ENCODE assay signal across 1 cellular context in the genomic region with DNA sequence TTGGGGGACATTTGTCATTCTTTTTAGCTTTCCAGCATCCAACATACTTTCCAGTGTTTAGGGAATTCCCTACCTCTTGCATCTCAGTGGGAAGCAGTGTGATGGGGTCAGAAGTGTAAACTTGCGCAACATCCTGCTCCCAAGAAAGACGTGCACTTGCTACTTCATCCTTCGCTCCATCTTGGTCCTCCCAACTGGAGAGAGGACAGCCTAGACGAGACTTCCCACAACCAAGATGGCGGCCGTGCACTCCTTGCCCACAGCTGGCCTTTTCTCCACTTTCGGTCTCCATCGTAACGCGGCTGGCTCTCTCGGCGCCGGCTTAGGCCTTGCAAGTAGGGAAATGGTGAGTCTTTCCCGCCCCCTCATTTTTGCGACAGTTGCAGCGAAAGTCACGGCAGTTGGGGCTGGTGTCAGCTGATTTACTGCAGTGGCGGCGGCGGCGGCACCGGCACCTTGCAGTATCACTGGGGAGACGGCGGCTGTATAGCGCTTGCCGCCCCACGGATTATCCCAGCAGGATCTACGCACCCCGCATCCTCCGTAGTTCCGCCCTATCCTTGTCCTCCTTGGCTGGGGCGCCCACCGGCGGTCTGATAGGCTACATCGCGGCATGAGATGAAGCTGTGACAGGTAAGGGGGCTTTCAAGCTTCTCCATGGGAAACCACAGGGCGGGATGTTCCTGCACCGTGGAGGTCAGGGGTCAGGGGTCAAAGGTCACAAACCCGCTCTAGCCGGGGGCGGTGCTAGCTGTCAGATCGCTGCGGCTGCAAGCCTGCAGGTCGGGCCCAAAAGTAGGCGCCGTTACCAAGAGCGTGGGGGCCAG.
A peak's percentile ranks its signal among the peaks of the same experiment; 100 is the strongest.
TF ChIP-seq lines count a peak whose summit lies in the region.

A gene (plus strand): TSS at position 416 of the 827 bp plus-strand sequence. CDS start 21,157 bp downstream, outside the sequence.

TF ChIP-seq in HepG2, 621 proteins besides CTCF, POLR2A, EP300 and RAD21 (continued from another document and continues in another):
- TF ChIP-seq, protein P1, sequence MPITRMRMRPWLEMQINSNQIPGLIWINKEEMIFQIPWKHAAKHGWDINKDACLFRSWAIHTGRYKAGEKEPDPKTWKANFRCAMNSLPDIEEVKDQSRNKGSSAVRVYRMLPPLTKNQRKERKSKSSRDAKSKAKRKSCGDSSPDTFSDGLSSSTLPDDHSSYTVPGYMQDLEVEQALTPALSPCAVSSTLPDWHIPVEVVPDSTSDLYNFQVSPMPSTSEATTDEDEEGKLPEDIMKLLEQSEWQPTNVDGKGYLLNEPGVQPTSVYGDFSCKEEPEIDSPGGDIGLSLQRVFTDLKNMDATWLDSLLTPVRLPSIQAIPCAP (CRISPR knock-in tag; IDR thresholded peaks at IDR 0.05; ENCODE audit: low read depth) = peak; percentile 84; the same call in 1 of the 2 replicates
- TF ChIP-seq, protein P2, sequence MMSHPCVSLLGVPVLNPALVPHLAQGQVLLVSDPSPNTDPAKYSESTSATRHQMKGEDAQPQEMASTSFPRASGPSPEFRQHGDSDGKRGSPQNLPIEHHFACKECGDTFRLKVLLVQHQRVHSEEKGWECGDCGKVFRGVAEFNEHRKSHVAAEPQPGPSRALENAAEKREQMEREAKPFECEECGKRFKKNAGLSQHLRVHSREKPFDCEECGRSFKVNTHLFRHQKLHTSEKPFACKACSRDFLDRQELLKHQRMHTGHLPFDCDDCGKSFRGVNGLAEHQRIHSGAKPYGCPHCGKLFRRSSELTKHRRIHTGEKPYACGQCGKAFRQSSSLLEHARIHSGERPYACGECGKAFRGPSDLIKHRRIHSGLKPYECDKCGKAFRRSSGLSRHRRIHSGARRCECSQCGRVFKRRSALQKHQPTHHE (CRISPR knock-in tag; IDR thresholded peaks at IDR 0.05; ENCODE audit: borderline replicate concordance) = peak; percentile 51; the same call in 1 of the 2 replicates
- TF ChIP-seq ZNF468 (CRISPR knock-in tag; IDR thresholded peaks at IDR 0.05) = no peak
- TF ChIP-seq, protein P3, sequence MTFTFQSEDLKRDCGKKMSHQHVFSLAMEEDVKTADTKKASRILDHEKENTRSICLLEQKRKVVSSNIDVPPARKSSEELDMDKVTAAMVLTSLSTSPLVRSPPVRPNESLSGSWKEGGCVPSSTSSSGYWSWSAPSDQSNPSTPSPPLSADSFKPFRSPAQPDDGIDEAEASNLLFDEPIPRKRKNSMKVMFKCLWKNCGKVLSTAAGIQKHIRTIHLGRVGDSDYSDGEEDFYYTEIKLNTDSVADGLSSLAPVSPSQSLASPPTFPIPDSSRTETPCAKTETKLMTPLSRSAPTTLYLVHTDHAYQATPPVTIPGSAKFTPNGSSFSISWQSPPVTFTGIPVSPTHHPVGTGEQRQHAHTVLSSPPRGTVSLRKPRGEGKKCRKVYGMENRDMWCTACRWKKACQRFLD (CRISPR knock-in tag; IDR thresholded peaks at IDR 0.05; ENCODE audit: borderline replicate concordance) = no peak; the same call in 1 of the 2 replicates
- no peak for TF ChIP-seq ZNF260 (CRISPR knock-in tag; IDR thresholded peaks at IDR 0.05; ENCODE audit: borderline replicate concordance, low read depth)
- no peak for TF ChIP-seq ZNF432 (CRISPR knock-in tag; IDR thresholded peaks at IDR 0.05; ENCODE audit: borderline replicate concordance)
- TF ChIP-seq ATAD3A (CRISPR knock-in tag; IDR thresholded peaks at IDR 0.05) = no peak
- TF ChIP-seq, protein P4, sequence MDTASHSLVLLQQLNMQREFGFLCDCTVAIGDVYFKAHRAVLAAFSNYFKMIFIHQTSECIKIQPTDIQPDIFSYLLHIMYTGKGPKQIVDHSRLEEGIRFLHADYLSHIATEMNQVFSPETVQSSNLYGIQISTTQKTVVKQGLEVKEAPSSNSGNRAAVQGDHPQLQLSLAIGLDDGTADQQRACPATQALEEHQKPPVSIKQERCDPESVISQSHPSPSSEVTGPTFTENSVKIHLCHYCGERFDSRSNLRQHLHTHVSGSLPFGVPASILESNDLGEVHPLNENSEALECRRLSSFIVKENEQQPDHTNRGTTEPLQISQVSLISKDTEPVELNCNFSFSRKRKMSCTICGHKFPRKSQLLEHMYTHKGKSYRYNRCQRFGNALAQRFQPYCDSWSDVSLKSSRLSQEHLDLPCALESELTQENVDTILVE (CRISPR knock-in tag; IDR thresholded peaks at IDR 0.05) = peak; percentile 92
- no peak for TF ChIP-seq ZNF790 (CRISPR knock-in tag; IDR thresholded peaks at IDR 0.05; ENCODE audit: borderline replicate concordance)
- TF ChIP-seq ETV5 (CRISPR knock-in tag; IDR thresholded peaks at IDR 0.05; ENCODE audit: borderline replicate concordance) = no peak
- TF ChIP-seq PAWR (CRISPR knock-in tag; IDR thresholded peaks at IDR 0.05; ENCODE audit: borderline replicate concordance) = no peak
- TF ChIP-seq ZFP36 (IDR thresholded peaks at IDR 0.05; ENCODE audit: borderline replicate concordance, low read depth, low read length, partially characterized antibody) = no peak
- no peak for TF ChIP-seq SATB2 (CRISPR knock-in tag; IDR thresholded peaks at IDR 0.05)
- TF ChIP-seq, protein P5, sequence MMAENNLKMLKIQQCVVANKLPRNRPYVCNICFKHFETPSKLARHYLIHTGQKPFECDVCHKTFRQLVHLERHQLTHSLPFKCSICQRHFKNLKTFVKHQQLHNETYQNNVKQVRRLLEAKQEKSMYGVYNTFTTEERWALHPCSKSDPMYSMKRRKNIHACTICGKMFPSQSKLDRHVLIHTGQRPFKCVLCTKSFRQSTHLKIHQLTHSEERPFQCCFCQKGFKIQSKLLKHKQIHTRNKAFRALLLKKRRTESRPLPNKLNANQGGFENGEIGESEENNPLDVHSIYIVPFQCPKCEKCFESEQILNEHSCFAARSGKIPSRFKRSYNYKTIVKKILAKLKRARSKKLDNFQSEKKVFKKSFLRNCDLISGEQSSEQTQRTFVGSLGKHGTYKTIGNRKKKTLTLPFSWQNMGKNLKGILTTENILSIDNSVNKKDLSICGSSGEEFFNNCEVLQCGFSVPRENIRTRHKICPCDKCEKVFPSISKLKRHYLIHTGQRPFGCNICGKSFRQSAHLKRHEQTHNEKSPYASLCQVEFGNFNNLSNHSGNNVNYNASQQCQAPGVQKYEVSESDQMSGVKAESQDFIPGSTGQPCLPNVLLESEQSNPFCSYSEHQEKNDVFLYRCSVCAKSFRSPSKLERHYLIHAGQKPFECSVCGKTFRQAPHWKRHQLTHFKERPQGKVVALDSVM (CRISPR knock-in tag; IDR thresholded peaks at IDR 0.05) = no peak; the same call in 1 of the 2 replicates
- TF ChIP-seq ZNF883 (CRISPR knock-in tag; IDR thresholded peaks at IDR 0.05; ENCODE audit: not compliant biosample characterization) = peak; percentile 80
- TF ChIP-seq, protein P6, sequence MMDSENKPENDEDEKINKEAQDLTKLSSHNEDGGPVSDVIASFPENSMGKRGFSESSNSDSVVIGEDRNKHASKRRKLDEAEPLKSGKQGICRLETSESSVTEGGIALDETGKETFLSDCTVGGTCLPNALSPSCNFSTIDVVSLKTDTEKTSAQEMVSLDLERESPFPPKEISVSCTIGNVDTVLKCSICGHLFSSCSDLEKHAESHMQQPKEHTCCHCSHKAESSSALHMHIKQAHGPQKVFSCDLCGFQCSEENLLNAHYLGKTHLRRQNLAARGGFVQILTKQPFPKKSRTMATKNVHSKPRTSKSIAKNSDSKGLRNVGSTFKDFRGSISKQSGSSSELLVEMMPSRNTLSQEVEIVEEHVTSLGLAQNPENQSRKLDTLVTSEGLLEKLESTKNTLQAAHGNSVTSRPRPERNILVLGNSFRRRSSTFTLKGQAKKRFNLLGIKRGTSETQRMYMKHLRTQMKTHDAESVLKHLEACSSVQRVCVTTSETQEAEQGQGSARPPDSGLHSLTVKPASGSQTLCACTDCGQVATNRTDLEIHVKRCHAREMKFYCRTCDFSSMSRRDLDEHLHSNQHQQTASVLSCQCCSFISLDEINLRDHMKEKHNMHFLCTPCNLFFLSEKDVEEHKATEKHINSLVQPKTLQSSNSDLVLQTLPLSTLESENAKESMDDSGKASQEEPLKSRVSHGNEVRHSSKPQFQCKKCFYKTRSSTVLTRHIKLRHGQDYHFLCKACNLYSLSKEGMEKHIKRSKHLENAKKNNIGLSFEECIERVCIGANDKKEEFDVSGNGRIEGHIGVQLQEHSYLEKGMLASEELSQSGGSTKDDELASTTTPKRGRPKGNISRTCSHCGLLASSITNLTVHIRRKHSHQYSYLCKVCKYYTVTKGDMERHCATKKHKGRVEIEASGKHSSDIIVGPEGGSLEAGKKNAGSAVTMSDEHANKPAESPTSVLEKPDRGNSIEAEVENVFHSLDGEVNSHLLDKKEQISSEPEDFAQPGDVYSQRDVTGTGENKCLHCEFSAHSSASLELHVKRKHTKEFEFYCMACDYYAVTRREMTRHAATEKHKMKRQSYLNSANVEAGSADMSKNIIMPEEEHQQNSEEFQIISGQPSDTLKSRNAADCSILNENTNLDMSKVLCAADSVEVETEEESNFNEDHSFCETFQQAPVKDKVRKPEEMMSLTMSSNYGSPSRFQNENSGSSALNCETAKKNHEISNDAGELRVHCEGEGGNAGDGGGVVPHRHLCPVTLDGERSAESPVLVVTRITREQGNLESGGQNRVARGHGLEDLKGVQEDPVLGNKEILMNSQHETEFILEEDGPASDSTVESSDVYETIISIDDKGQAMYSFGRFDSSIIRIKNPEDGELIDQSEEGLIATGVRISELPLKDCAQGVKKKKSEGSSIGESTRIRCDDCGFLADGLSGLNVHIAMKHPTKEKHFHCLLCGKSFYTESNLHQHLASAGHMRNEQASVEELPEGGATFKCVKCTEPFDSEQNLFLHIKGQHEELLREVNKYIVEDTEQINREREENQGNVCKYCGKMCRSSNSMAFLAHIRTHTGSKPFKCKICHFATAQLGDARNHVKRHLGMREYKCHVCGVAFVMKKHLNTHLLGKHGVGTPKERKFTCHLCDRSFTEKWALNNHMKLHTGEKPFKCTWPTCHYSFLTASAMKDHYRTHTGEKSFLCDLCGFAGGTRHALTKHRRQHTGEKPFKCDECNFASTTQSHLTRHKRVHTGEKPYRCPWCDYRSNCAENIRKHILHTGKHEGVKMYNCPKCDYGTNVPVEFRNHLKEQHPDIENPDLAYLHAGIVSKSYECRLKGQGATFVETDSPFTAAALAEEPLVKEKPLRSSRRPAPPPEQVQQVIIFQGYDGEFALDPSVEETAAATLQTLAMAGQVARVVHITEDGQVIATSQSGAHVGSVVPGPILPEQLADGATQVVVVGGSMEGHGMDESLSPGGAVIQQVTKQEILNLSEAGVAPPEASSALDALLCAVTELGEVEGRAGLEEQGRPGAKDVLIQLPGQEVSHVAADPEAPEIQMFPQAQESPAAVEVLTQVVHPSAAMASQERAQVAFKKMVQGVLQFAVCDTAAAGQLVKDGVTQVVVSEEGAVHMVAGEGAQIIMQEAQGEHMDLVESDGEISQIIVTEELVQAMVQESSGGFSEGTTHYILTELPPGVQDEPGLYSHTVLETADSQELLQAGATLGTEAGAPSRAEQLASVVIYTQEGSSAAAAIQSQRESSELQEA (CRISPR knock-in tag; IDR thresholded peaks at IDR 0.05; ENCODE audit: not compliant biosample characterization) = peak; percentile 86
- TF ChIP-seq, protein P7, sequence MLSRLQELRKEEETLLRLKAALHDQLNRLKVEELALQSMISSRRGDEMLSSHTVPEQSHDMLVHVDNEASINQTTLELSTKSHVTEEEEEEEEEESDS (CRISPR knock-in tag; IDR thresholded peaks at IDR 0.05; ENCODE audit: borderline replicate concordance) = no peak
- no peak for TF ChIP-seq NKX3-1 (CRISPR knock-in tag; IDR thresholded peaks at IDR 0.05)
- TF ChIP-seq, protein P8, sequence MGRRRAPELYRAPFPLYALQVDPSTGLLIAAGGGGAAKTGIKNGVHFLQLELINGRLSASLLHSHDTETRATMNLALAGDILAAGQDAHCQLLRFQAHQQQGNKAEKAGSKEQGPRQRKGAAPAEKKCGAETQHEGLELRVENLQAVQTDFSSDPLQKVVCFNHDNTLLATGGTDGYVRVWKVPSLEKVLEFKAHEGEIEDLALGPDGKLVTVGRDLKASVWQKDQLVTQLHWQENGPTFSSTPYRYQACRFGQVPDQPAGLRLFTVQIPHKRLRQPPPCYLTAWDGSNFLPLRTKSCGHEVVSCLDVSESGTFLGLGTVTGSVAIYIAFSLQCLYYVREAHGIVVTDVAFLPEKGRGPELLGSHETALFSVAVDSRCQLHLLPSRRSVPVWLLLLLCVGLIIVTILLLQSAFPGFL (CRISPR knock-in tag; IDR thresholded peaks at IDR 0.05) = no peak
- TF ChIP-seq ZNF235 (CRISPR knock-in tag; IDR thresholded peaks at IDR 0.05; ENCODE audit: borderline replicate concordance) = no peak
- TF ChIP-seq ZNF496 (CRISPR knock-in tag; IDR thresholded peaks at IDR 0.05; ENCODE audit: insufficient replicate concordance) = no peak
- peak; percentile 76 for TF ChIP-seq CEBPG (CRISPR knock-in tag; IDR thresholded peaks at IDR 0.05)
- no peak for TF ChIP-seq RBM22 (optimal IDR thresholded peaks at IDR 0.05; ENCODE audit: low read length)
- TF ChIP-seq REPIN1 (CRISPR knock-in tag; IDR thresholded peaks at IDR 0.05; ENCODE audit: borderline replicate concordance, low read depth) = peak; percentile 90; the same call in 1 of the 2 replicates
- no peak for TF ChIP-seq ZNF180 (CRISPR knock-in tag; IDR thresholded peaks at IDR 0.05; ENCODE audit: borderline replicate concordance, low read depth)
- TF ChIP-seq, protein P9, sequence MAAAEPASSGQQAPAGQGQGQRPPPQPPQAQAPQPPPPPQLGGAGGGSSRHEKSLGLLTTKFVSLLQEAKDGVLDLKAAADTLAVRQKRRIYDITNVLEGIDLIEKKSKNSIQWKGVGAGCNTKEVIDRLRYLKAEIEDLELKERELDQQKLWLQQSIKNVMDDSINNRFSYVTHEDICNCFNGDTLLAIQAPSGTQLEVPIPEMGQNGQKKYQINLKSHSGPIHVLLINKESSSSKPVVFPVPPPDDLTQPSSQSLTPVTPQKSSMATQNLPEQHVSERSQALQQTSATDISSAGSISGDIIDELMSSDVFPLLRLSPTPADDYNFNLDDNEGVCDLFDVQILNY (CRISPR knock-in tag; conservative IDR thresholded peaks at IDR 0.05) = 0 out of 2 replicates have a peak, but pooled peaks have one; percentile 52
- peak; percentile 83 for TF ChIP-seq NAIF1 (CRISPR knock-in tag; IDR thresholded peaks at IDR 0.05; ENCODE audit: borderline replicate concordance)
- TF ChIP-seq SALL2 (CRISPR knock-in tag; IDR thresholded peaks at IDR 0.05) = 0 out of 2 replicates have a peak, but pooled peaks have one; percentile 51
- TF ChIP-seq ZNF136 (CRISPR knock-in tag; IDR thresholded peaks at IDR 0.05; ENCODE audit: low read depth) = 0 out of 2 replicates have a peak, but pooled peaks have one; percentile 14
- no peak for TF ChIP-seq ZNF747 (CRISPR knock-in tag; IDR thresholded peaks at IDR 0.05; ENCODE audit: borderline replicate concordance)
- TF ChIP-seq, protein P10, sequence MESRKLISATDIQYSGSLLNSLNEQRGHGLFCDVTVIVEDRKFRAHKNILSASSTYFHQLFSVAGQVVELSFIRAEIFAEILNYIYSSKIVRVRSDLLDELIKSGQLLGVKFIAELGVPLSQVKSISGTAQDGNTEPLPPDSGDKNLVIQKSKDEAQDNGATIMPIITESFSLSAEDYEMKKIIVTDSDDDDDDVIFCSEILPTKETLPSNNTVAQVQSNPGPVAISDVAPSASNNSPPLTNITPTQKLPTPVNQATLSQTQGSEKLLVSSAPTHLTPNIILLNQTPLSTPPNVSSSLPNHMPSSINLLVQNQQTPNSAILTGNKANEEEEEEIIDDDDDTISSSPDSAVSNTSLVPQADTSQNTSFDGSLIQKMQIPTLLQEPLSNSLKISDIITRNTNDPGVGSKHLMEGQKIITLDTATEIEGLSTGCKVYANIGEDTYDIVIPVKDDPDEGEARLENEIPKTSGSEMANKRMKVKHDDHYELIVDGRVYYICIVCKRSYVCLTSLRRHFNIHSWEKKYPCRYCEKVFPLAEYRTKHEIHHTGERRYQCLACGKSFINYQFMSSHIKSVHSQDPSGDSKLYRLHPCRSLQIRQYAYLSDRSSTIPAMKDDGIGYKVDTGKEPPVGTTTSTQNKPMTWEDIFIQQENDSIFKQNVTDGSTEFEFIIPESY (CRISPR knock-in tag; IDR thresholded peaks at IDR 0.05) = peak; percentile 27; the same call in 1 of the 2 replicates
- TF ChIP-seq SCMH1 (CRISPR knock-in tag; IDR thresholded peaks at IDR 0.05; ENCODE audit: borderline replicate concordance) = no peak
